ENCODE assay signal across 19 cellular contexts in genomic region chr9:108547736-108548135, GRCh38.
"Had no signal": no experiment of that assay in that cellular context is flagged by ENCODE, and none has a peak within 500 bp of the region (broad histone marks: within the 10 kb centered on the region; RNA-seq: fewer than 3 reads in every experiment).

No MANE protein-coding gene starts in this region.

- H3K4me3 ChIP-seq: body of pancreas had no signal

- H3K9me3 ChIP-seq: body of pancreas had no signal

- H3K27me3 ChIP-seq: body of pancreas had no signal

- ATAC-seq: body of pancreas, T-helper 17 cell had no signal

- H3K27ac ChIP-seq: body of pancreas had no signal

- DNase-seq: activated CD4-positive, alpha-beta memory T cell treated with anti-CD3 and anti-CD28 coated beads for 36 hours; activated CD4-positive, alpha-beta T cell treated with anti-CD3 and anti-CD28 coated beads, Interleukin-2, amount 10 ng/mL, durations not matched to agents 7 days and 5 days; activated CD4-positive, CD25-positive, alpha-beta regulatory T cell; activated effector memory CD4-positive, alpha-beta T cell treated with Interleukin-2 at 50 U/mL for 16 hours; activated naive CD4-positive, alpha-beta T cell; aorta; body of pancreas; MM.1S; NCI-H1105; NCI-H1436; NCI-H1694 treated with DMSO at 0.1 percent for 48 hours; NCI-H2081; NCI-H510A treated with DMSO at 0.1 percent for 48 hours; NCI-H69; NK-92 treated with Interleukin-12 subunit alpha and Interleukin-12 subunit beta, amount 100 ng/mL, for 24 hours; OCI-M1; SHP77 treated with DMSO at 0.1 percent for 48 hours; T-helper 17 cell; T-helper 9 cell had no signal
